In genomic region chrX:40168183-40169015, GRCh38 we compare ENCODE assay signal across 1 cellular context.
TF ChIP-seq lines count a peak whose summit lies in the region.

No MANE protein-coding gene starts in this region.

TF ChIP-seq in HCT116, 20 proteins besides CTCF, POLR2A, EP300 and RAD21 (continued from another document):
- no peak for TF ChIP-seq REST (IDR thresholded peaks at IDR 0.05; ENCODE audit: low read depth)
- TF ChIP-seq EZH2 (IDR thresholded peaks at IDR 0.05), result no peak
- no peak for TF ChIP-seq SIN3A (IDR thresholded peaks at IDR 0.05; ENCODE audit: low read depth)
- no peak for TF ChIP-seq EGR1 (IDR thresholded peaks at IDR 0.05; ENCODE audit: low read depth)
- no peak for TF ChIP-seq TCF7L2 (IDR thresholded peaks at IDR 0.05; ENCODE audit: borderline replicate concordance, extremely low read depth, insufficient read depth, insufficient read length)
- TF ChIP-seq ELF1 (IDR thresholded peaks at IDR 0.05; ENCODE audit: borderline replicate concordance, low read depth), result no peak
- TF ChIP-seq ZFX (IDR thresholded peaks at IDR 0.05), result no peak
- no peak for TF ChIP-seq ATF3 (IDR thresholded peaks at IDR 0.05)
- no peak for TF ChIP-seq EZH2phosphoT487 (IDR thresholded peaks at IDR 0.05; ENCODE audit: borderline replicate concordance)
- no peak for TF ChIP-seq MAX (IDR thresholded peaks at IDR 0.05)
- TF ChIP-seq YY1 (IDR thresholded peaks at IDR 0.05; ENCODE audit: extremely low read depth, insufficient replicate concordance, low read depth, low read length), result no peak
- no peak for TF ChIP-seq FOSL1 (IDR thresholded peaks at IDR 0.05; ENCODE audit: low read depth)
